1 cellular context compared by ENCODE assay signal in the genomic region with DNA sequence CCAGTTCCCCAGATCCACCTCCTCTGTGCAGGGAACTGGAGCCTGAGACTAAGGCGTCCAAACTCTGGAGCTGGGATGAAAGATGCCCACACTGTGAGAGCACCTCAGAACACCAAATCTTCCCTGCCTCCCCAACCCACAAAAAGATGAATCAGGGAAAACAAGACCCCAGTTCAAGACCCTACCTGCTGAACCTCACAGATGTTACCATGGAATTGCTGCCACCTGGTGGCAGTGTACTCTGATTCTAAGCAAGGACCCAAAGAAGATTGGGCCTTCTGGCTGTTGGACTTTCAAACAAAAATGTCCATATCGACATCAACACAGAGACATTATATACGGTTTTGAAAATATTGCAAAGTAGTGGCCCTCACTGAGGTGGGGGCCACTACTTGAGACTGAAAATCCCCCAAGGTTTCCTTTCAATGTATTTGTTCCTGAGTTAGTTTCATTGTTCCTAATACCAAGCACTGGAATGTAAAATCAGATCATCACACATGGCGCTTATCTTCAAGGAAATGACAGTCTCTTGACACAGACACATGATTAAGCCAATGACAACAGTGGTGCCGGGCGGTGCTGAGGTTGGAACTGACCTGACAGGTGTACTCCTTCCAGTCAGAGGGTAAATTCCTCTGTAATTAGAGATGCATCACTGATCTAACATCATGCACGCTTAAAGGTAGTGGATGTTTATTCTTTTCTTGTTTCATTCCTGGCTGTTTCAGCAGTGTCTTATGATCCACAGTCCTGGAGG.
TF ChIP-seq lines count a peak whose summit lies in the region.

No MANE protein-coding gene starts in this region.

TF ChIP-seq in HepG2, 621 proteins besides CTCF, POLR2A, EP300 and RAD21 (continued from another document):
- TF ChIP-seq, protein P1, sequence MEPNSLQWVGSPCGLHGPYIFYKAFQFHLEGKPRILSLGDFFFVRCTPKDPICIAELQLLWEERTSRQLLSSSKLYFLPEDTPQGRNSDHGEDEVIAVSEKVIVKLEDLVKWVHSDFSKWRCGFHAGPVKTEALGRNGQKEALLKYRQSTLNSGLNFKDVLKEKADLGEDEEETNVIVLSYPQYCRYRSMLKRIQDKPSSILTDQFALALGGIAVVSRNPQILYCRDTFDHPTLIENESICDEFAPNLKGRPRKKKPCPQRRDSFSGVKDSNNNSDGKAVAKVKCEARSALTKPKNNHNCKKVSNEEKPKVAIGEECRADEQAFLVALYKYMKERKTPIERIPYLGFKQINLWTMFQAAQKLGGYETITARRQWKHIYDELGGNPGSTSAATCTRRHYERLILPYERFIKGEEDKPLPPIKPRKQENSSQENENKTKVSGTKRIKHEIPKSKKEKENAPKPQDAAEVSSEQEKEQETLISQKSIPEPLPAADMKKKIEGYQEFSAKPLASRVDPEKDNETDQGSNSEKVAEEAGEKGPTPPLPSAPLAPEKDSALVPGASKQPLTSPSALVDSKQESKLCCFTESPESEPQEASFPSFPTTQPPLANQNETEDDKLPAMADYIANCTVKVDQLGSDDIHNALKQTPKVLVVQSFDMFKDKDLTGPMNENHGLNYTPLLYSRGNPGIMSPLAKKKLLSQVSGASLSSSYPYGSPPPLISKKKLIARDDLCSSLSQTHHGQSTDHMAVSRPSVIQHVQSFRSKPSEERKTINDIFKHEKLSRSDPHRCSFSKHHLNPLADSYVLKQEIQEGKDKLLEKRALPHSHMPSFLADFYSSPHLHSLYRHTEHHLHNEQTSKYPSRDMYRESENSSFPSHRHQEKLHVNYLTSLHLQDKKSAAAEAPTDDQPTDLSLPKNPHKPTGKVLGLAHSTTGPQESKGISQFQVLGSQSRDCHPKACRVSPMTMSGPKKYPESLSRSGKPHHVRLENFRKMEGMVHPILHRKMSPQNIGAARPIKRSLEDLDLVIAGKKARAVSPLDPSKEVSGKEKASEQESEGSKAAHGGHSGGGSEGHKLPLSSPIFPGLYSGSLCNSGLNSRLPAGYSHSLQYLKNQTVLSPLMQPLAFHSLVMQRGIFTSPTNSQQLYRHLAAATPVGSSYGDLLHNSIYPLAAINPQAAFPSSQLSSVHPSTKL (CRISPR knock-in tag; IDR thresholded peaks at IDR 0.05), result no peak
- TF ChIP-seq SMC3 (IDR thresholded peaks at IDR 0.05; ENCODE audit: low read length), result peak; percentile 93
- TF ChIP-seq STAG1 (CRISPR knock-in tag; IDR thresholded peaks at IDR 0.05), result peak; percentile 89
